8 cellular contexts compared by ENCODE assay signal in genomic region chr14:52015411-52016030, GRCh38. TPM values are rescaled to one million over a fixed set of nuclear protein-coding genes. Genes with fewer than 3 reads are reported as not detected.
DNase-seq lines count a peak whose midpoint lies in the region; ATAC-seq, FAIRE-seq and TF ChIP-seq lines count a peak whose summit lies in the region.

No MANE protein-coding gene starts in this region.

- intact Hi-C loops in activated CD8-positive, alpha-beta T cell treated with anti-CD3 and anti-CD28 coated beads for 36 hours (cut with micrococcal nuclease) = no loop called here
- intact Hi-C loops in colonic mucosa (cut with DNase I) = no loop called here
- intact Hi-C loops in aorta (cut with DNase I) = no loop called here

- POLR2A ChIA-PET in A549 (lab: Yijun Ruan, JAX) = no interaction called here
- POLR2A ChIA-PET in activated CD8-positive, alpha-beta T cell treated with anti-CD3 and anti-CD28 coated beads for 36 hours (lab: Charles Lee) = interaction anchor here (1.0 kb wide), 1 partner anchor 11 kb away, joined by 3 read pairs; no protein-coding TSS in a partner anchor

- peaks cover 5% of the 10 kb centered on the region for H3K27me3 Mint-ChIP-seq in activated CD8-positive, alpha-beta T cell treated with anti-CD3 and anti-CD28 coated beads for 36 hours

- TF ChIP-seq POLR2A in A549 (IDR thresholded peaks at IDR 0.05; ENCODE audit: low read length) (no peak), H54 (IDR thresholded peaks at IDR 0.05; ENCODE audit: low read depth, low read length) (no peak)

- H3K9me3 Mint-ChIP-seq in activated CD8-positive, alpha-beta T cell treated with anti-CD3 and anti-CD28 coated beads for 36 hours = no peaks in the 10 kb centered on the region

- TF ChIP-seq RAD21 in A549 (conservative IDR thresholded peaks at IDR 0.05 in 1 of 2, IDR thresholded peaks at IDR 0.05 in 1 of 2) = peak in 1 of 2 experiments; percentile 32; a peak in 2 of 5 replicates

- peaks cover 11% of the 10 kb centered on the region for H3K36me3 Mint-ChIP-seq in activated CD8-positive, alpha-beta T cell treated with anti-CD3 and anti-CD28 coated beads for 36 hours (ENCODE audit: low read depth)

- H3K4me1 ChIP-seq in A549 (no peaks in the 10 kb centered on the region), colonic mucosa (peaks cover 3% of the 10 kb centered on the region), aorta (ENCODE audit: control insufficient read depth in 1 of 2, insufficient read depth in 2 of 2, low read length in 2 of 2) (no peaks in the 10 kb centered on the region)

- no peak overlapping the region for H3K4me2 ChIP-seq in A549

- DNase-seq in A549 (ENCODE audit: low read depth in 1 of 2, low spot score in 1 of 2) = peak; percentile 6 to 39
- peak; percentile 57 for DNase-seq in H7
- DNase-seq in activated CD8-positive, alpha-beta T cell treated with anti-CD3 and anti-CD28 coated beads for 36 hours = peak; percentile 32
- DNase-seq in iPS DF 4.7 (ENCODE audit: extremely low read depth, low spot score) = peak; percentile 30
- no peak for DNase-seq in H54 (ENCODE audit: insufficient read length, low spot score)
- no peak for DNase-seq in colonic mucosa
- no peak for DNase-seq in GM20000 (ENCODE audit: low spot score)
- no peak for DNase-seq in aorta

- TF ChIP-seq EP300 in A549 (IDR thresholded peaks at IDR 0.05) = no peak

- TF ChIP-seq CTCF in A549 (IDR thresholded peaks at IDR 0.05) (peak; percentile 18; the same call in 2 of the 3 replicates), colonic mucosa (IDR thresholded peaks at IDR 0.05) (no peak), GM20000 (IDR thresholded peaks at IDR 0.05; ENCODE audit: extremely low read depth, missing control alignments) (no peak)
- TF ChIP-seq CTCF in activated CD8-positive, alpha-beta T cell treated with anti-CD3 and anti-CD28 coated beads for 36 hours (IDR thresholded peaks at IDR 0.05) = no peak

- H3K9me3 ChIP-seq in A549 (no peaks in the 10 kb centered on the region), colonic mucosa (no peaks in the 10 kb centered on the region), aorta (ENCODE audit: control insufficient read depth, low read length) (no peaks in the 10 kb centered on the region)

- 62% methylated on average over 8 of the region's 8 CpGs for WGBS in A549 (ENCODE audit: missing lambda C conversion rate)
- WGBS in aorta, 2 donors = 69 to 84% methylated on average over 8 of the region's 8 CpGs

- H3K27ac Mint-ChIP-seq in activated CD8-positive, alpha-beta T cell treated with anti-CD3 and anti-CD28 coated beads for 36 hours = no peak overlapping the region

- peak; percentile 83 to 88 for ATAC-seq in A549
- ATAC-seq in activated CD8-positive, alpha-beta T cell treated with anti-CD3 and anti-CD28 coated beads for 36 hours = peak; percentile 49
- ATAC-seq in aorta (ENCODE audit: low FRiP score) = no peak

- no peak overlapping the region for H3K9ac ChIP-seq in colonic mucosa (ENCODE audit: low read depth in 2 of 2, low read length in 2 of 2)

- H3K27ac ChIP-seq in A549 (no peak overlapping the region), colonic mucosa (no peak overlapping the region), aorta (ENCODE audit: low read depth in 1 of 2, low read length in 2 of 2) (no peak overlapping the region)

- H3K4me1 Mint-ChIP-seq in activated CD8-positive, alpha-beta T cell treated with anti-CD3 and anti-CD28 coated beads for 36 hours (ENCODE audit: low read depth) = peaks cover 8% of the 10 kb centered on the region

- FAIRE-seq in A549 (lab: Jason Lieb, UNC) (no peak), H54 (lab: Jason Lieb, UNC) (no peak)

- H3K4me3 Mint-ChIP-seq in activated CD8-positive, alpha-beta T cell treated with anti-CD3 and anti-CD28 coated beads for 36 hours = no peak overlapping the region

- H3K27me3 ChIP-seq in H7 (ENCODE audit: control insufficient read depth, insufficient read depth, low read length) = no peaks in the 10 kb centered on the region
- no peaks in the 10 kb centered on the region for H3K27me3 ChIP-seq in colonic mucosa
- H3K27me3 ChIP-seq in aorta (ENCODE audit: control insufficient read depth in 1 of 2, insufficient read depth in 2 of 2, low read length in 1 of 2) = no peaks in the 10 kb centered on the region

- CTCF ChIA-PET in A549 (lab: Yijun Ruan, JAX) = interaction anchor here (1.2 to 2.1 kb wide), 7 partner anchors 9 to 238 kb away, joined by 3 to 8 read pairs (median 4); no protein-coding TSS in a partner anchor
- CTCF ChIA-PET in activated CD8-positive, alpha-beta T cell treated with anti-CD3 and anti-CD28 coated beads for 36 hours (lab: Charles Lee) = interaction anchor here (1.2 to 1.6 kb wide), 4 partner anchors 8 to 187 kb away, joined by 3 to 5 read pairs (median 4); no protein-coding TSS in a partner anchor

- H3K4me3 ChIP-seq in A549 (no peak overlapping the region), H7 (ENCODE audit: insufficient read depth, low read depth, low read length) (no peak overlapping the region), colonic mucosa (no peak overlapping the region), aorta (ENCODE audit: low read length in 2 of 2) (no peak overlapping the region)

- peaks cover 4% of the 10 kb centered on the region; the same call in 1 of the 2 replicates for H3K36me3 ChIP-seq in H7 (replicated peaks; ENCODE audit: control insufficient read depth, insufficient read depth, low read length)
- H3K36me3 ChIP-seq in colonic mucosa = peaks cover 3% of the 10 kb centered on the region
- H3K36me3 ChIP-seq in aorta (ENCODE audit: control insufficient read depth in 1 of 2, insufficient read depth in 2 of 2, low read length in 1 of 2) = peaks cover 0 to 9% of the 10 kb centered on the region in 2 donors

TF ChIP-seq in A549, 52 proteins besides CTCF, POLR2A, EP300 and RAD21:
- no peak for TF ChIP-seq TP53 (CRISPR knock-in tag; IDR thresholded peaks at IDR 0.05)
- TF ChIP-seq RNF2 (IDR thresholded peaks at IDR 0.05; ENCODE audit: borderline replicate concordance, low read depth) = no peak
- TF ChIP-seq, protein P1, sequence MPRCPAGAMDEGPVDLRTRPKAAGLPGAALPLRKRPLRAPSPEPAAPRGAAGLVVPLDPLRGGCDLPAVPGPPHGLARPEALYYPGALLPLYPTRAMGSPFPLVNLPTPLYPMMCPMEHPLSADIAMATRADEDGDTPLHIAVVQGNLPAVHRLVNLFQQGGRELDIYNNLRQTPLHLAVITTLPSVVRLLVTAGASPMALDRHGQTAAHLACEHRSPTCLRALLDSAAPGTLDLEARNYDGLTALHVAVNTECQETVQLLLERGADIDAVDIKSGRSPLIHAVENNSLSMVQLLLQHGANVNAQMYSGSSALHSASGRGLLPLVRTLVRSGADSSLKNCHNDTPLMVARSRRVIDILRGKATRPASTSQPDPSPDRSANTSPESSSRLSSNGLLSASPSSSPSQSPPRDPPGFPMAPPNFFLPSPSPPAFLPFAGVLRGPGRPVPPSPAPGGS (IDR thresholded peaks at IDR 0.05) = no peak
- TF ChIP-seq MAZ (IDR thresholded peaks at IDR 0.05; ENCODE audit: borderline replicate concordance, low read depth, low read length) = no peak
- no peak for TF ChIP-seq NPAS2 (CRISPR knock-in tag; IDR thresholded peaks at IDR 0.05; ENCODE audit: borderline replicate concordance)
- no peak for TF ChIP-seq NFE2L2 (conservative IDR thresholded peaks at IDR 0.05; ENCODE audit: low read length)
- no peak for TF ChIP-seq CEBPB (IDR thresholded peaks at IDR 0.05)
- no peak for TF ChIP-seq TFCP2L1 (CRISPR knock-in tag; IDR thresholded peaks at IDR 0.05)
- no peak for TF ChIP-seq RCOR1 (IDR thresholded peaks at IDR 0.05; ENCODE audit: low read depth, low read length)
- no peak for TF ChIP-seq ZC3H11A (IDR thresholded peaks at IDR 0.05)
- no peak for TF ChIP-seq KDM1A (IDR thresholded peaks at IDR 0.05; ENCODE audit: low read depth)
- no peak for TF ChIP-seq CHD4 (IDR thresholded peaks at IDR 0.05; ENCODE audit: borderline replicate concordance)
- no peak for TF ChIP-seq EHF (CRISPR knock-in tag; IDR thresholded peaks at IDR 0.05)
- no peak for TF ChIP-seq JUN (IDR thresholded peaks at IDR 0.05)
- TF ChIP-seq JUNB (IDR thresholded peaks at IDR 0.05) = no peak
- TF ChIP-seq FOSB (CRISPR knock-in tag; IDR thresholded peaks at IDR 0.05) = no peak
- TF ChIP-seq MAX (IDR thresholded peaks at IDR 0.05) = no peak

RNA-seq across cellular contexts. Expression of gene RTRAF, which starts 26.2 kb away (rescaled TPM):
- polyA plus RNA-seq in A549 (2011; rRNA removed) (289 and 341 TPM in 2 replicates), A549 (2017; fragmentation: RNase III; extraction: RNeasy Plus Mini Kit Qiagen cat#74134 plus additional on column Dnase treatment) (271 to 321 TPM (median 285 TPM) in 3 replicates), aorta (100 to 1,000 TPM; 109 to 117 TPM)
- 95.8 and 104 TPM in 2 replicates for polyA plus RNA-seq in A549 (2012; cell fraction: cytosol; rRNA removed)
- 17.8 and 18.6 TPM in 2 replicates for polyA plus RNA-seq in A549 (2012; cell fraction: nucleus; rRNA removed)
- polyA minus RNA-seq in A549 (2011; rRNA and poly(A)+ RNA removed) = 80.7 and 85.4 TPM in 2 replicates
- total RNA-seq in H7 (2014; rRNA removed; shearing (Covaris generic)) = 321 and 401 TPM in 2 replicates
- total RNA-seq in activated CD8-positive, alpha-beta T cell treated with anti-CD3 and anti-CD28 coated beads for 36 hours = 100 to 1,000 TPM; 230 to 235 TPM
- total RNA-seq in colonic mucosa (100 to 1,000 TPM; 157 to 181 TPM), aorta (100 to 1,000 TPM; 110 to 117 TPM)

RNA-seq across cellular contexts. Expression of gene NID2, which starts 53.3 kb away (rescaled TPM):
- polyA plus RNA-seq in A549 (2011; rRNA removed) (7.3 and 10.3 TPM in 2 replicates), A549 (2017; fragmentation: RNase III; extraction: RNeasy Plus Mini Kit Qiagen cat#74134 plus additional on column Dnase treatment) (18.9 to 23.3 TPM (median 20.6 TPM) in 3 replicates), aorta (10 to 100 TPM in 1 of 2 donors, 1 to 10 TPM in 1; 2.8 to 30.9 TPM)
- polyA plus RNA-seq in A549 (2012; cell fraction: cytosol; rRNA removed) = 1.8 and 2.0 TPM in 2 replicates
- 7.0 and 7.2 TPM in 2 replicates for polyA plus RNA-seq in A549 (2012; cell fraction: nucleus; rRNA removed)
- polyA minus RNA-seq in A549 (2011; rRNA and poly(A)+ RNA removed) = 7.8 and 7.9 TPM in 2 replicates
- total RNA-seq in H7 (2014; rRNA removed; shearing (Covaris generic)) = 5.1 and 9.6 TPM in 2 replicates
- total RNA-seq in activated CD8-positive, alpha-beta T cell treated with anti-CD3 and anti-CD28 coated beads for 36 hours = under 1 TPM in 1 of 2 experiments, not detected in 1; 0.29 TPM
- total RNA-seq in colonic mucosa (10 to 100 TPM; 18.8 to 28.7 TPM), aorta (10 to 100 TPM; 22.1 to 56.6 TPM)

Comparison
In these comparisons a context has a peak if more than half of its experiments do, and no peak if none do; other contexts are left out.
1. DNase-seq: peak in A549 (2 of 2), H7 (single experiment), activated CD8-positive, alpha-beta T cell treated with anti-CD3 and anti-CD28 coated beads for 36 hours (single experiment) and iPS DF 4.7 (single experiment); none in H54 (single experiment), colonic mucosa (single experiment), GM20000 (single experiment) and aorta (0 of 2).